ENCODE assay signal across 1 cellular context in genomic region chr16:378821-379182, GRCh38.
TF ChIP-seq lines count a peak whose summit lies in the region.

No MANE protein-coding gene starts in this region.

TF ChIP-seq in SK-N-SH, 30 proteins besides CTCF, POLR2A, EP300 and RAD21 (continued from another document):
- TF ChIP-seq MXI1 (IDR thresholded peaks at IDR 0.05; ENCODE audit: low read depth, low read length) (no peak), IRF3 (IDR thresholded peaks at IDR 0.05; ENCODE audit: low read depth, low read length) (no peak), TEAD4 (IDR thresholded peaks at IDR 0.05; ENCODE audit: borderline replicate concordance, insufficient read depth) (no peak), FOXM1 (IDR thresholded peaks at IDR 0.05; ENCODE audit: low read depth) (no peak), CHD2 (IDR thresholded peaks at IDR 0.05; ENCODE audit: low read length, partially characterized antibody) (no peak), JUND (IDR thresholded peaks at IDR 0.05) (no peak), RFX5 (IDR thresholded peaks at IDR 0.05; ENCODE audit: low read length) (no peak), FOSL2 (IDR thresholded peaks at IDR 0.05; ENCODE audit: borderline replicate concordance, low read depth) (no peak)
